Comparison of ENCODE assay signal across 28 cellular contexts in the genomic region with DNA sequence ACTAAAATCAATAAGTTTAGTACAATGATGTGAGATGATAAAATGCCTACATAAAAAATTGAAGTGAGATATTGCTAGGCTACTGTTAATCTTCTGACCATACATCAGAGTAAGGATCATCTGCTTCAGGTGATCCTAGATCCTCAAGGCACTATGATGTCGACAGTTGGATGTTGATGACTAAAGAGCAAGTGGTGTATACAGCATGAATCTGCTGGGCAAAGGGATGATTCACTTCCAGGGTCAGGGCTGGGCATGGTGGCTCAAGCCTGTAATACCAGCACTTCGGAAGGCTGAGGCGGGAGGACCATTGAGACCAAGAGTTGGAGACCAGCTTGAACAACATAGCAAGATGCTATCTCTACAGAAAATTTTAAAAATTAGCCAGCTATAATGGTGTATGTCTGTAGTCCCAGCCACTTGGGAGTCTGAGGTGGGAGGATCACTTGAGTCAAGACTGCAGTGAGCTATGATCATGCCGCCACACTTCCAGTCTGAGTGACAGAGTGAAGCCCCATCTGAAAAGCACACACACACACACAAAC. TPM values are rescaled to one million over a fixed set of nuclear protein-coding genes. Genes with fewer than 3 reads are reported as not detected.
DNase-seq lines count a peak whose midpoint lies in the region; ATAC-seq, FAIRE-seq and TF ChIP-seq lines count a peak whose summit lies in the region.
"Had no signal": no experiment of that assay in that cellular context is flagged by ENCODE, and none has a peak within 500 bp of the region (broad histone marks: within the 10 kb centered on the region; RNA-seq: fewer than 3 reads in every experiment).

No MANE protein-coding gene starts in this region.

- DNase-seq in EL: peak; percentile 52
- DNase-seq in LHCN-M2 (ENCODE audit: low read depth): peak; percentile 61
- peak; percentile 76 for DNase-seq in bronchial epithelial cell (ENCODE audit: low read depth)
- peak; percentile 45 for DNase-seq in iris pigment epithelial cell (ENCODE audit: low read depth)
- DNase-seq in AML-193 (lab: John Stamatoyannopoulos, UW): no peak
- DNase-seq in sciatic nerve (ENCODE audit: low spot score): no peak
- no peak for DNase-seq in dorsolateral prefrontal cortex
- DNase-seq: activated CD4-positive, alpha-beta T cell treated with anti-CD3 and anti-CD28 coated beads, Interleukin-2, amount 50 U/mL, for 4 hours; activated CD8-positive, alpha-beta memory T cell treated with anti-CD3 and anti-CD28 coated beads, Interleukin-2, amount 50 U/mL, for 4 hours; aorta; central memory CD4-positive, alpha-beta T cell; DMS53; heart left ventricle; MG63; NCI-H1105 treated with DMSO at 0.1 percent for 48 hours; NCI-H2029; NCI-H69; Peyer's patch; right lobe of liver; stimulated activated CD4-positive, alpha-beta T cell treated with anti-CD3 and anti-CD28 coated beads, Interleukin-4, amount 100 ng/mL, for 4 hours; T-helper 1 cell; upper lobe of right lung had no signal

- H3K36me3 ChIP-seq in bronchial epithelial cell (ENCODE audit: control insufficient read depth, insufficient read depth, low read length): no peaks in the 10 kb centered on the region
- H3K36me3 ChIP-seq: Peyer's patch, right lobe of liver, upper lobe of right lung had no signal

- TF ChIP-seq CTCF in bronchial epithelial cell (IDR thresholded peaks at IDR 0.05; ENCODE audit: insufficient read depth, low read length, severe bottlenecking): no peak
- no peak for TF ChIP-seq CTCF in dorsolateral prefrontal cortex (IDR thresholded peaks at IDR 0.05 in 54 of 56, conservative IDR thresholded peaks at IDR 0.05 in 2 of 56; ENCODE audit: low read depth in 1 of 56, partially characterized antibody in 56 of 56)

- no peak overlapping the region for H3K27ac ChIP-seq in dorsolateral prefrontal cortex
- H3K27ac ChIP-seq: BLaER1, heart left ventricle, neural progenitor cell, Peyer's patch, right lobe of liver, SJSA1, upper lobe of right lung had no signal

- intact Hi-C loops in sciatic nerve (cut with DNase I) (no loop called here), dorsolateral prefrontal cortex (cut with DNase I) (no loop called here)

- no peak for FAIRE-seq in bronchial epithelial cell (lab: Jason Lieb, UNC)

- ATAC-seq in HG03342 (IDR thresholded peaks at IDR 0.05; ENCODE audit: unreplicated experiment) (no peak), sciatic nerve (no peak)
- ATAC-seq: activated naive CD4-positive, alpha-beta T cell treated with anti-CD3 and anti-CD28 coated beads, Interleukin-2, amount 50 U/mL, for 72 hours; heart left ventricle; right lobe of liver; stimulated activated memory B cell treated with anti-CD40 and anti-IgM and Interleukin-4, amounts not matched to agents 10 μg/mL and 1 μg/mL and 100 μg/mL, for 72 hours; upper lobe of right lung had no signal

- no peaks in the 10 kb centered on the region for H3K27me3 ChIP-seq in bronchial epithelial cell (ENCODE audit: control insufficient read depth, insufficient read depth, low read length)
- no peaks in the 10 kb centered on the region for H3K27me3 ChIP-seq in dorsolateral prefrontal cortex
- H3K27me3 ChIP-seq: BLaER1, heart left ventricle, MG63, neural progenitor cell, Peyer's patch, right lobe of liver, SJSA1, upper lobe of right lung had no signal

- no peak overlapping the region for H3K4me3 ChIP-seq in bronchial epithelial cell (ENCODE audit: low read depth, low read length)
- H3K4me3 ChIP-seq in dorsolateral prefrontal cortex: no peak overlapping the region
- H3K4me3 ChIP-seq: BLaER1, heart left ventricle, MG63, neural progenitor cell, Peyer's patch, right lobe of liver, SJSA1, upper lobe of right lung had no signal

RNA-seq across cellular contexts. Expression of a gene that starts 24.6 kb away (rescaled TPM):
- total RNA-seq in LHCN-M2 (2014; rRNA removed): 78.2 and 82.9 TPM in 2 replicates
- 10.8 TPM for polyA plus RNA-seq in LHCN-M2 (2012)
- 0.79 and 1.0 TPM in 2 replicates for total RNA-seq in bronchial epithelial cell
- 0.49 TPM for total RNA-seq in sciatic nerve
- 1 to 10 TPM in 67 of 120 experiments, under 1 TPM in 42, not detected in 11; 0.23 to 8.2 (median 1.2) TPM for total RNA-seq in dorsolateral prefrontal cortex

Comparison
In these comparisons a context has a peak if more than half of its experiments do, and no peak if none do; other contexts are left out.
1. DNase-seq: peak in EL (single experiment), LHCN-M2 (single experiment), bronchial epithelial cell (single experiment) and iris pigment epithelial cell (single experiment); none in AML-193 (0 of 2), sciatic nerve (single experiment) and dorsolateral prefrontal cortex (0 of 10).